Comparison of ENCODE assay signal across 8 cellular contexts in genomic region chr1:162230096-162230495, GRCh38.
DNase-seq lines count a peak whose midpoint lies in the region; ATAC-seq and TF ChIP-seq lines count a peak whose summit lies in the region.

No MANE protein-coding gene starts in this region.

- H3K27ac Mint-ChIP-seq in CD14-positive monocyte, result peak overlapping the region; percentile 61 to 92 (median 89)

- H3K36me3 ChIP-seq in SK-N-SH (replicated peaks in 1 of 2; ENCODE audit: control insufficient read depth in 1 of 2, insufficient read depth in 2 of 2, low read length in 1 of 2), result no peaks in the 10 kb centered on the region

- H3K27ac ChIP-seq in SK-N-SH (ENCODE audit: low read depth in 2 of 2, low read length in 1 of 2), result no peak overlapping the region

- WGBS in SK-N-SH (ENCODE audit: low lambda C conversion rate), result 76% methylated on average over 3 of the region's 3 CpGs

- intact Hi-C loops in CD14-positive monocyte (cut with micrococcal nuclease), result no loop called here

- H3K27me3 Mint-ChIP-seq in CD14-positive monocyte (ENCODE audit: low read depth in 3 of 3), result peaks cover 0 to 2% (median 0%) of the 10 kb centered on the region in 3 donors

- H3K4me3 ChIP-seq in SK-N-SH (ENCODE audit: low read depth in 2 of 2, low read length in 1 of 2), result no peak overlapping the region

- TF ChIP-seq CTCF in CD14-positive monocyte (IDR thresholded peaks at IDR 0.05) (no peak), LNCAP (IDR thresholded peaks at IDR 0.05) (peak; percentile 54), SK-N-SH (IDR thresholded peaks at IDR 0.05) (no peak)

- no peak overlapping the region for H2AFZ ChIP-seq in SK-N-SH (ENCODE audit: low read depth)

- TF ChIP-seq RAD21 in SK-N-SH (IDR thresholded peaks at IDR 0.05; ENCODE audit: low read length), result peak; percentile 42

- H3K9ac ChIP-seq in SK-N-SH, result no peak overlapping the region

- CTCF ChIA-PET in SK-N-SH (lab: Yijun Ruan, JAX), result interaction anchor here (0.5 to 1.4 kb wide), 5 partner anchors 10 to 434 kb away, joined by 3 to 6 read pairs (median 3); no protein-coding TSS in a partner anchor

- peaks cover 59% of the 10 kb centered on the region for H3K4me1 Mint-ChIP-seq in CD14-positive monocyte

- no peak overlapping the region for H3K4me2 ChIP-seq in SK-N-SH

- H3K79me2 ChIP-seq in SK-N-SH (ENCODE audit: insufficient read depth), result no peaks in the 10 kb centered on the region

- H3K9me3 ChIP-seq in SK-N-SH, result no peaks in the 10 kb centered on the region

- no peaks in the 10 kb centered on the region; the same call in 1 of the 2 replicates for H3K27me3 ChIP-seq in SK-N-SH (ENCODE audit: insufficient read depth)

- DNase-seq in CD14-positive monocyte (ENCODE audit: low spot score) (no peak), SK-N-SH (no peak), islet precursor cell (peak; percentile 61), dedifferentiated amniotic fluid mesenchymal stem cell (ENCODE audit: extremely low spot score) (no peak), RKO (ENCODE audit: low spot score) (no peak)
- DNase-seq in activated T-cell treated with anti-CD3 and anti-CD28 coated beads, Interleukin-2, amount 50 U/mL, for 1 hour, result no peak

- H3K4me3 Mint-ChIP-seq in CD14-positive monocyte, result peak overlapping the region; percentile 17 to 39

- H3K9me2 ChIP-seq in SK-N-SH, result no peaks in the 10 kb centered on the region

- peaks cover 0 to 3% (median 0%) of the 10 kb centered on the region in 7 donors for H3K9me3 Mint-ChIP-seq in CD14-positive monocyte

- ATAC-seq in GM21515 (IDR thresholded peaks at IDR 0.05; ENCODE audit: unreplicated experiment), result no peak

- H3F3A ChIP-seq in SK-N-SH (replicated peaks; ENCODE audit: insufficient read depth), result no peaks in the 10 kb centered on the region

- no peaks in the 10 kb centered on the region for H3K36me3 Mint-ChIP-seq in CD14-positive monocyte

- peaks cover 0 to 4% of the 10 kb centered on the region in 2 experiments; a peak in 2 of 4 replicates for H3K4me1 ChIP-seq in SK-N-SH (ENCODE audit: control insufficient read depth in 1 of 2, insufficient read depth in 2 of 2, low read depth in 1 of 2, low read length in 1 of 2)

- TF ChIP-seq EP300 in SK-N-SH (IDR thresholded peaks at IDR 0.05; ENCODE audit: borderline replicate concordance in 1 of 2, low read depth in 1 of 2, low read length in 1 of 2), result no peak

- H4K20me1 ChIP-seq in SK-N-SH (ENCODE audit: insufficient read depth), result no peaks in the 10 kb centered on the region

- POLR2A ChIA-PET in SK-N-SH (lab: Yijun Ruan, JAX), result no interaction called here

TF ChIP-seq in SK-N-SH, 30 proteins besides CTCF, POLR2A, EP300 and RAD21:
- TF ChIP-seq NRF1 (IDR thresholded peaks at IDR 0.05; ENCODE audit: low read depth, low read length) (no peak), TCF12 (IDR thresholded peaks at IDR 0.05) (no peak)
